In genomic region chr11:9003573-9004309, GRCh38 we compare ENCODE assay signal across 1 cellular context.
A peak's percentile ranks its signal among the peaks of the same experiment; 100 is the strongest.
TF ChIP-seq lines count a peak whose summit lies in the region.

Gene NRIP3 (minus strand): TSS chr11:9004001. CDS start chr11:9003935, 66 bp downstream.

TF ChIP-seq in A549, 52 proteins besides CTCF, POLR2A, EP300 and RAD21 (continued from another document):
- no peak for TF ChIP-seq REST (IDR thresholded peaks at IDR 0.05)
- no peak for TF ChIP-seq JUNB (IDR thresholded peaks at IDR 0.05)
- no peak for TF ChIP-seq TFCP2L1 (CRISPR knock-in tag; IDR thresholded peaks at IDR 0.05)
- TF ChIP-seq ZSCAN20 (CRISPR knock-in tag; IDR thresholded peaks at IDR 0.05): no peak
- no peak for TF ChIP-seq ZNF302 (CRISPR knock-in tag; IDR thresholded peaks at IDR 0.05)
- TF ChIP-seq HMGXB4 (CRISPR knock-in tag; IDR thresholded peaks at IDR 0.05; ENCODE audit: borderline replicate concordance): no peak
- no peak for TF ChIP-seq SMC3 (IDR thresholded peaks at IDR 0.05)
- TF ChIP-seq TP53 (CRISPR knock-in tag; IDR thresholded peaks at IDR 0.05): no peak; the same call in 1 of the 2 replicates
- no peak for TF ChIP-seq CHD2 (IDR thresholded peaks at IDR 0.05; ENCODE audit: low read length, partially characterized antibody)
- TF ChIP-seq MAZ (IDR thresholded peaks at IDR 0.05; ENCODE audit: borderline replicate concordance, low read depth, low read length): no peak
- no peak for TF ChIP-seq NFE2L2 (conservative IDR thresholded peaks at IDR 0.05; ENCODE audit: low read length)
- peak; percentile 97 for TF ChIP-seq E2F6 (IDR thresholded peaks at IDR 0.05; ENCODE audit: borderline replicate concordance, low read depth)
- no peak for TF ChIP-seq PBX3 (IDR thresholded peaks at IDR 0.05)
- 0 out of 5 replicates have a peak, but pooled peaks of 1 of the 2 experiments have one; percentile 45 for TF ChIP-seq JUN (IDR thresholded peaks at IDR 0.05)
- no peak for TF ChIP-seq HDAC2 (IDR thresholded peaks at IDR 0.05)
- no peak for TF ChIP-seq ATOH8 (CRISPR knock-in tag; IDR thresholded peaks at IDR 0.05; ENCODE audit: low read depth)
- peak; percentile 73; the same call in 1 of the 2 replicates for TF ChIP-seq RNF2 (IDR thresholded peaks at IDR 0.05; ENCODE audit: borderline replicate concordance, low read depth)
- no peak for TF ChIP-seq HOXB5 (CRISPR knock-in tag; IDR thresholded peaks at IDR 0.05)
- TF ChIP-seq ESRRA (IDR thresholded peaks at IDR 0.05; ENCODE audit: borderline replicate concordance, low read length): no peak
TF ChIP-seq in A549: peak in this region for 4.
